Comparison of ENCODE assay signal across 1 cellular context in the genomic region with DNA sequence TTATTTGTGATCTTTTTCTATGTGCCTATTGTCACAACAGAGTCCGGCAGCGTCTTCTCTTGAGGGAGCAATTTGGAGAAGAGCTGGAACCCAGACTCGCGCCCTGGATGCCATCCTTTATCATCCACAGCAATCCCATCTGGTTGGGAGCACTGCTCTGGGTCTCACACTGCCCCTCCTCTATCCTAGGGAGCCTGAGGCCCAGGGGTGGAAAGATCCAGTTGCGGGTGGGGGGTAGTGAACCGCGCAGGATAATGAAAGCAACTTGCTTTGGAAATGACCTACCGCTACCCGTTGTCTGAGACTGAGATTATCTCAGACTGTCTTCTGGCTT.
TF ChIP-seq lines count a peak whose summit lies in the region.

No MANE protein-coding gene starts in this region.

TF ChIP-seq in HepG2, 621 proteins besides CTCF, POLR2A, EP300 and RAD21:
- TF ChIP-seq AKAP8 (CRISPR knock-in tag; IDR thresholded peaks at IDR 0.05), result no peak
- no peak for TF ChIP-seq ISX (CRISPR knock-in tag; conservative IDR thresholded peaks at IDR 0.05)
- TF ChIP-seq ZNF776 (CRISPR knock-in tag; IDR thresholded peaks at IDR 0.05), result no peak
- TF ChIP-seq ZNF713 (CRISPR knock-in tag; IDR thresholded peaks at IDR 0.05), result no peak
- TF ChIP-seq SALL1 (CRISPR knock-in tag; IDR thresholded peaks at IDR 0.05), result no peak
- no peak for TF ChIP-seq ZNF18 (CRISPR knock-in tag; IDR thresholded peaks at IDR 0.05; ENCODE audit: insufficient replicate concordance)
- peak; percentile 53; the same call in 1 of the 2 replicates for TF ChIP-seq ZNF263 (CRISPR knock-in tag; IDR thresholded peaks at IDR 0.05)
- no peak for TF ChIP-seq CREM (IDR thresholded peaks at IDR 0.05)
- no peak for TF ChIP-seq CREM (CRISPR knock-in tag; IDR thresholded peaks at IDR 0.05)
- TF ChIP-seq MYPOP (CRISPR knock-in tag; IDR thresholded peaks at IDR 0.05), result 0 out of 2 replicates have a peak, but pooled peaks have one; percentile 5
- TF ChIP-seq SIN3A (IDR thresholded peaks at IDR 0.05; ENCODE audit: borderline replicate concordance, low read depth, low read length), result 0 out of 2 replicates have a peak, but pooled peaks have one; percentile 27
- TF ChIP-seq SNAPC5 (CRISPR knock-in tag; IDR thresholded peaks at IDR 0.05; ENCODE audit: borderline replicate concordance), result no peak
- no peak for TF ChIP-seq ZNF256 (CRISPR knock-in tag; conservative IDR thresholded peaks at IDR 0.05)
- TF ChIP-seq, protein P1, sequence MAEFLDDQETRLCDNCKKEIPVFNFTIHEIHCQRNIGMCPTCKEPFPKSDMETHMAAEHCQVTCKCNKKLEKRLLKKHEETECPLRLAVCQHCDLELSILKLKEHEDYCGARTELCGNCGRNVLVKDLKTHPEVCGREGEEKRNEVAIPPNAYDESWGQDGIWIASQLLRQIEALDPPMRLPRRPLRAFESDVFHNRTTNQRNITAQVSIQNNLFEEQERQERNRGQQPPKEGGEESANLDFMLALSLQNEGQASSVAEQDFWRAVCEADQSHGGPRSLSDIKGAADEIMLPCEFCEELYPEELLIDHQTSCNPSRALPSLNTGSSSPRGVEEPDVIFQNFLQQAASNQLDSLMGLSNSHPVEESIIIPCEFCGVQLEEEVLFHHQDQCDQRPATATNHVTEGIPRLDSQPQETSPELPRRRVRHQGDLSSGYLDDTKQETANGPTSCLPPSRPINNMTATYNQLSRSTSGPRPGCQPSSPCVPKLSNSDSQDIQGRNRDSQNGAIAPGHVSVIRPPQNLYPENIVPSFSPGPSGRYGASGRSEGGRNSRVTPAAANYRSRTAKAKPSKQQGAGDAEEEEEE (CRISPR knock-in tag; IDR thresholded peaks at IDR 0.05; ENCODE audit: borderline replicate concordance), result 0 out of 2 replicates have a peak, but pooled peaks have one; percentile 28
- TF ChIP-seq GFI1 (CRISPR knock-in tag; IDR thresholded peaks at IDR 0.05; ENCODE audit: borderline replicate concordance), result no peak
- no peak for TF ChIP-seq ATF5 (CRISPR knock-in tag; IDR thresholded peaks at IDR 0.05; ENCODE audit: low read depth)
- TF ChIP-seq ZNF230 (CRISPR knock-in tag; IDR thresholded peaks at IDR 0.05), result no peak
- TF ChIP-seq, protein P2, sequence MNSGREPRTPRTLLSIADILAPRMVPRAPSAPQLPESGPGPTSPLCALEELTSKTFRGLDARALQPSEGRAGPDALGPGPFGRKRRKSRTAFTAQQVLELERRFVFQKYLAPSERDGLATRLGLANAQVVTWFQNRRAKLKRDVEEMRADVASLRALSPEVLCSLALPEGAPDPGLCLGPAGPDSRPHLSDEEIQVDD (CRISPR knock-in tag; IDR thresholded peaks at IDR 0.05; ENCODE audit: borderline replicate concordance), result no peak
